In genomic region chr1:8880068-8880676, GRCh38 we compare ENCODE assay signal across 1 cellular context.
TF ChIP-seq lines count a peak whose summit lies in the region.

No MANE protein-coding gene starts in this region.

TF ChIP-seq in IMR-90, 13 proteins besides CTCF, POLR2A, EP300 and RAD21:
- TF ChIP-seq ELK1 (IDR thresholded peaks at IDR 0.05; ENCODE audit: borderline replicate concordance, low read depth, low read length): no peak
- 0 out of 2 replicates have a peak, but pooled peaks have one; percentile 16 for TF ChIP-seq BHLHE40 (IDR thresholded peaks at IDR 0.05; ENCODE audit: low read depth, low read length)
- TF ChIP-seq CEBPB (IDR thresholded peaks at IDR 0.05; ENCODE audit: low read depth, low read length): peak; percentile 83
- TF ChIP-seq MAFK (IDR thresholded peaks at IDR 0.05; ENCODE audit: low read depth, low read length): peak; percentile 57
- peak; percentile 91 for TF ChIP-seq NFE2L2 (IDR thresholded peaks at IDR 0.05; ENCODE audit: low read depth, low read length)
- no peak for TF ChIP-seq MAZ (IDR thresholded peaks at IDR 0.05; ENCODE audit: borderline replicate concordance, low read depth, low read length)
- TF ChIP-seq FOS (IDR thresholded peaks at IDR 0.05; ENCODE audit: low read depth, low read length): peak; percentile 72
